ENCODE assay signal across 2 cellular contexts in the genomic region with DNA sequence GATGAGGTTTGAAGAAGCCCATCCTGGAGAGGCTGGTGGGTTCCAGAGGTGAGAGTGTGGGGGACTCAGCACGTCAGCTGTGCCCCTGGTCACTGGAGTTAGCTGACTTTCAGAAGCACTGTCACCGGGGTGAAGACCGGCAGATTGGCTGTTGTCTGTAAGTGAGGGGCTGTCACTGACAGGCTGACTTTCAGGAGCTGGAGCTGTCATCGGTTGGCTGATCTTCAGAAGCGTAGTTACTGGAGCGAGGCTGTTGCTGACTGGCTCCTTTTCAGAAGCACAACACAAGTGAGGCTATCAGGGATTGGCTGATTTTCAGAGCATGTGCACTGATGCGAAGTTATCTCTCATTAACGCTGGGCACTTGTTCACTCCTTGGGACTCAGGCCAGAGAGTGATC.
TF ChIP-seq lines count a peak whose summit lies in the region.

No MANE protein-coding gene starts in this region.

TF ChIP-seq in GM23338, 12 proteins besides CTCF, POLR2A, EP300 and RAD21 (continued from another document):
- TF ChIP-seq ZNF462 (CRISPR knock-in tag; IDR thresholded peaks at IDR 0.05) = no peak
- TF ChIP-seq, protein P1, sequence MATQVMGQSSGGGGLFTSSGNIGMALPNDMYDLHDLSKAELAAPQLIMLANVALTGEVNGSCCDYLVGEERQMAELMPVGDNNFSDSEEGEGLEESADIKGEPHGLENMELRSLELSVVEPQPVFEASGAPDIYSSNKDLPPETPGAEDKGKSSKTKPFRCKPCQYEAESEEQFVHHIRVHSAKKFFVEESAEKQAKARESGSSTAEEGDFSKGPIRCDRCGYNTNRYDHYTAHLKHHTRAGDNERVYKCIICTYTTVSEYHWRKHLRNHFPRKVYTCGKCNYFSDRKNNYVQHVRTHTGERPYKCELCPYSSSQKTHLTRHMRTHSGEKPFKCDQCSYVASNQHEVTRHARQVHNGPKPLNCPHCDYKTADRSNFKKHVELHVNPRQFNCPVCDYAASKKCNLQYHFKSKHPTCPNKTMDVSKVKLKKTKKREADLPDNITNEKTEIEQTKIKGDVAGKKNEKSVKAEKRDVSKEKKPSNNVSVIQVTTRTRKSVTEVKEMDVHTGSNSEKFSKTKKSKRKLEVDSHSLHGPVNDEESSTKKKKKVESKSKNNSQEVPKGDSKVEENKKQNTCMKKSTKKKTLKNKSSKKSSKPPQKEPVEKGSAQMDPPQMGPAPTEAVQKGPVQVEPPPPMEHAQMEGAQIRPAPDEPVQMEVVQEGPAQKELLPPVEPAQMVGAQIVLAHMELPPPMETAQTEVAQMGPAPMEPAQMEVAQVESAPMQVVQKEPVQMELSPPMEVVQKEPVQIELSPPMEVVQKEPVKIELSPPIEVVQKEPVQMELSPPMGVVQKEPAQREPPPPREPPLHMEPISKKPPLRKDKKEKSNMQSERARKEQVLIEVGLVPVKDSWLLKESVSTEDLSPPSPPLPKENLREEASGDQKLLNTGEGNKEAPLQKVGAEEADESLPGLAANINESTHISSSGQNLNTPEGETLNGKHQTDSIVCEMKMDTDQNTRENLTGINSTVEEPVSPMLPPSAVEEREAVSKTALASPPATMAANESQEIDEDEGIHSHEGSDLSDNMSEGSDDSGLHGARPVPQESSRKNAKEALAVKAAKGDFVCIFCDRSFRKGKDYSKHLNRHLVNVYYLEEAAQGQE (IDR thresholded peaks at IDR 0.05; ENCODE audit: unreplicated experiment) = no peak
- no peak for TF ChIP-seq ZNF331 (CRISPR knock-in tag; IDR thresholded peaks at IDR 0.05; ENCODE audit: low read depth)
- no peak for TF ChIP-seq ETS1 (IDR thresholded peaks at IDR 0.05)
- no peak for TF ChIP-seq EZH2phosphoT487 (IDR thresholded peaks at IDR 0.05; ENCODE audit: unreplicated experiment)

TF ChIP-seq in WTC11, 78 proteins besides CTCF, POLR2A, EP300 and RAD21 (continued from another document):
- TF ChIP-seq ATF2 (CRISPR knock-in tag; IDR thresholded peaks at IDR 0.05; ENCODE audit: borderline replicate concordance, low read depth) (no peak), PRRX2 (CRISPR knock-in tag; IDR thresholded peaks at IDR 0.05) (no peak), TEAD4 (CRISPR knock-in tag; IDR thresholded peaks at IDR 0.05) (no peak), CREM (CRISPR knock-in tag; IDR thresholded peaks at IDR 0.05) (no peak), HMGA2 (CRISPR knock-in tag; IDR thresholded peaks at IDR 0.05) (no peak), FOXP4 (CRISPR knock-in tag; IDR thresholded peaks at IDR 0.05) (no peak), ZNF671 (CRISPR knock-in tag; IDR thresholded peaks at IDR 0.05) (no peak), ZNF423 (CRISPR knock-in tag; IDR thresholded peaks at IDR 0.05) (no peak)
- TF ChIP-seq, protein P2, sequence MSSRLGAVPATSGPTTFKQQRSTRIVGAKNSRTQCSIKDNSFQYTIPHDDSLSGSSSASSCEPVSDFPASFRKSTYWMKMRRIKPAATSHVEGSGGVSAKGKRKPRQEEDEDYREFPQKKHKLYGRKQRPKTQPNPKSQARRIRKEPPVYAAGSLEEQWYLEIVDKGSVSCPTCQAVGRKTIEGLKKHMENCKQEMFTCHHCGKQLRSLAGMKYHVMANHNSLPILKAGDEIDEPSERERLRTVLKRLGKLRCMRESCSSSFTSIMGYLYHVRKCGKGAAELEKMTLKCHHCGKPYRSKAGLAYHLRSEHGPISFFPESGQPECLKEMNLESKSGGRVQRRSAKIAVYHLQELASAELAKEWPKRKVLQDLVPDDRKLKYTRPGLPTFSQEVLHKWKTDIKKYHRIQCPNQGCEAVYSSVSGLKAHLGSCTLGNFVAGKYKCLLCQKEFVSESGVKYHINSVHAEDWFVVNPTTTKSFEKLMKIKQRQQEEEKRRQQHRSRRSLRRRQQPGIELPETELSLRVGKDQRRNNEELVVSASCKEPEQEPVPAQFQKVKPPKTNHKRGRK (CRISPR knock-in tag; IDR thresholded peaks at IDR 0.05; ENCODE audit: borderline replicate concordance) = no peak
- TF ChIP-seq, protein P3, sequence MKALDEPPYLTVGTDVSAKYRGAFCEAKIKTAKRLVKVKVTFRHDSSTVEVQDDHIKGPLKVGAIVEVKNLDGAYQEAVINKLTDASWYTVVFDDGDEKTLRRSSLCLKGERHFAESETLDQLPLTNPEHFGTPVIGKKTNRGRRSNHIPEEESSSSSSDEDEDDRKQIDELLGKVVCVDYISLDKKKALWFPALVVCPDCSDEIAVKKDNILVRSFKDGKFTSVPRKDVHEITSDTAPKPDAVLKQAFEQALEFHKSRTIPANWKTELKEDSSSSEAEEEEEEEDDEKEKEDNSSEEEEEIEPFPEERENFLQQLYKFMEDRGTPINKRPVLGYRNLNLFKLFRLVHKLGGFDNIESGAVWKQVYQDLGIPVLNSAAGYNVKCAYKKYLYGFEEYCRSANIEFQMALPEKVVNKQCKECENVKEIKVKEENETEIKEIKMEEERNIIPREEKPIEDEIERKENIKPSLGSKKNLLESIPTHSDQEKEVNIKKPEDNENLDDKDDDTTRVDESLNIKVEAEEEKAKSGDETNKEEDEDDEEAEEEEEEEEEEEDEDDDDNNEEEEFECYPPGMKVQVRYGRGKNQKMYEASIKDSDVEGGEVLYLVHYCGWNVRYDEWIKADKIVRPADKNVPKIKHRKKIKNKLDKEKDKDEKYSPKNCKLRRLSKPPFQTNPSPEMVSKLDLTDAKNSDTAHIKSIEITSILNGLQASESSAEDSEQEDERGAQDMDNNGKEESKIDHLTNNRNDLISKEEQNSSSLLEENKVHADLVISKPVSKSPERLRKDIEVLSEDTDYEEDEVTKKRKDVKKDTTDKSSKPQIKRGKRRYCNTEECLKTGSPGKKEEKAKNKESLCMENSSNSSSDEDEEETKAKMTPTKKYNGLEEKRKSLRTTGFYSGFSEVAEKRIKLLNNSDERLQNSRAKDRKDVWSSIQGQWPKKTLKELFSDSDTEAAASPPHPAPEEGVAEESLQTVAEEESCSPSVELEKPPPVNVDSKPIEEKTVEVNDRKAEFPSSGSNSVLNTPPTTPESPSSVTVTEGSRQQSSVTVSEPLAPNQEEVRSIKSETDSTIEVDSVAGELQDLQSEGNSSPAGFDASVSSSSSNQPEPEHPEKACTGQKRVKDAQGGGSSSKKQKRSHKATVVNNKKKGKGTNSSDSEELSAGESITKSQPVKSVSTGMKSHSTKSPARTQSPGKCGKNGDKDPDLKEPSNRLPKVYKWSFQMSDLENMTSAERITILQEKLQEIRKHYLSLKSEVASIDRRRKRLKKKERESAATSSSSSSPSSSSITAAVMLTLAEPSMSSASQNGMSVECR (CRISPR knock-in tag; IDR thresholded peaks at IDR 0.05; ENCODE audit: borderline replicate concordance) = no peak
